ENCODE assay signal across 11 cellular contexts in genomic region chr10:49280001-49280408, GRCh38. TPM values are rescaled to one million over a fixed set of nuclear protein-coding genes. Genes with fewer than 3 reads are reported as not detected.
A peak's percentile ranks its signal among the peaks of the same experiment; 100 is the strongest.
DNase-seq lines count a peak whose midpoint lies in the region; ATAC-seq and TF ChIP-seq lines count a peak whose summit lies in the region.
"Had no signal": no experiment of that assay in that cellular context is flagged by ENCODE, and none has a peak within 500 bp of the region (broad histone marks: within the 10 kb centered on the region; RNA-seq: fewer than 3 reads in every experiment).

No MANE protein-coding gene starts in this region.

- H3K79me2 ChIP-seq in mammary epithelial cell (ENCODE audit: insufficient read depth, low read length) = no peaks in the 10 kb centered on the region

- POLR2A ChIA-PET in CD4-positive, alpha-beta memory T cell (lab: Charles Lee; ENCODE audit: partially characterized antibody) = no interaction called here

- H3K4me2 ChIP-seq in mammary epithelial cell (ENCODE audit: insufficient read depth, low read depth, low read length) = no peak overlapping the region

- no peaks in the 10 kb centered on the region for H3K9me3 Mint-ChIP-seq in CD4-positive, alpha-beta memory T cell

- no peak overlapping the region for H3K27ac Mint-ChIP-seq in CD4-positive, alpha-beta memory T cell

- CTCF ChIA-PET in mammary epithelial cell (lab: Charles Lee; ENCODE audit: low non-redundant PET) = interaction anchor here (0.6 kb wide), 1 partner anchor 624 kb away, joined by 5 read pairs; no protein-coding TSS in a partner anchor
- CTCF ChIA-PET in CD4-positive, alpha-beta memory T cell (lab: Charles Lee; ENCODE audit: partially characterized antibody) = no interaction called here

- dilution Hi-C loops in mammary epithelial cell (cut with HindIII; ENCODE audit: low sequenced_read_pairs) = no loop called here

- BruUV-seq in mammary epithelial cell (replicated peaks; lab: Mats Ljungman, UMichigan) = no TSS peak

- H3K4me1 Mint-ChIP-seq in CD4-positive, alpha-beta memory T cell = no peaks in the 10 kb centered on the region

- H3K4me1 ChIP-seq in mammary epithelial cell (ENCODE audit: insufficient read depth, low read length) = no peaks in the 10 kb centered on the region
- H3K4me1 ChIP-seq in CD4-positive, alpha-beta memory T cell (ENCODE audit: insufficient read depth, low read length) = no peaks in the 10 kb centered on the region
- H3K4me1 ChIP-seq: esophagus squamous epithelium had no signal

- H3K27me3 Mint-ChIP-seq in CD4-positive, alpha-beta memory T cell = no peaks in the 10 kb centered on the region

- H4K20me1 ChIP-seq in mammary epithelial cell (ENCODE audit: insufficient read depth, low read length) = no peaks in the 10 kb centered on the region

- TF ChIP-seq CTCF in mammary epithelial cell (conservative IDR thresholded peaks at IDR 0.05 in 1 of 2, IDR thresholded peaks at IDR 0.05 in 1 of 2; ENCODE audit: extremely low read depth in 1 of 2, insufficient read depth in 1 of 2, low read depth in 1 of 2, low read length in 2 of 2) = no peak

- DNase-seq in GM04503 (ENCODE audit: low read depth) (peak; percentile 12), MV-4-11 (lab: John Stamatoyannopoulos, UW) (peak; percentile 87), mammary epithelial cell (peak; percentile 20), sciatic nerve (ENCODE audit: low spot score) (peak; percentile 30), nucleus accumbens (lab: John Stamatoyannopoulos, UW) (no peak), HT-29 (ENCODE audit: low spot score) (no peak)
- no peak for DNase-seq in CD4-positive, alpha-beta memory T cell
- DNase-seq: activated CD4-positive, alpha-beta T cell treated with anti-CD3 and anti-CD28 coated beads for 1 hour; esophagus squamous epithelium had no signal

- no peak overlapping the region for H3K27ac ChIP-seq in mammary epithelial cell (ENCODE audit: insufficient read depth, low read depth, low read length)
- no peak overlapping the region for H3K27ac ChIP-seq in CD4-positive, alpha-beta memory T cell (ENCODE audit: low read depth, low read length)
- H3K27ac ChIP-seq: esophagus squamous epithelium, RWPE1 had no signal

- no peaks in the 10 kb centered on the region for H3K27me3 ChIP-seq in mammary epithelial cell (ENCODE audit: insufficient read depth, low read length)
- H3K27me3 ChIP-seq in CD4-positive, alpha-beta memory T cell (ENCODE audit: insufficient read depth, low read length) = no peaks in the 10 kb centered on the region

- H3K4me3 Mint-ChIP-seq in CD4-positive, alpha-beta memory T cell = no peak overlapping the region

- no peaks in the 10 kb centered on the region for H3K36me3 Mint-ChIP-seq in CD4-positive, alpha-beta memory T cell

- no peaks in the 10 kb centered on the region for H3K36me3 ChIP-seq in mammary epithelial cell (ENCODE audit: insufficient read depth, low read length)
- no peaks in the 10 kb centered on the region for H3K36me3 ChIP-seq in CD4-positive, alpha-beta memory T cell (ENCODE audit: insufficient read depth, low read length)
- H3K36me3 ChIP-seq: esophagus squamous epithelium had no signal

- intact Hi-C loops in mammary epithelial cell (cut with micrococcal nuclease) (no loop called here), sciatic nerve (cut with DNase I) (no loop called here)
- intact Hi-C loops in CD4-positive, alpha-beta memory T cell (cut with micrococcal nuclease) = no loop called here

- 79% methylated on average over 3 of the region's 3 CpGs for WGBS in mammary epithelial cell (ENCODE audit: low coverage, missing lambda C conversion rate)

- ATAC-seq in sciatic nerve = no peak

- no peak overlapping the region for H3K4me3 ChIP-seq in mammary epithelial cell (replicated peaks in 1 of 3; ENCODE audit: insufficient read depth in 1 of 3, low read depth in 2 of 3, low read length in 3 of 3)
- no peak overlapping the region for H3K4me3 ChIP-seq in CD4-positive, alpha-beta memory T cell (ENCODE audit: low read length in 2 of 2)
- H3K4me3 ChIP-seq: esophagus squamous epithelium had no signal

- in situ Hi-C loops in mammary epithelial cell (cut with MboI; ENCODE audit: low sequenced_read_pairs in 2 of 2) = no loop called here

- H3K9ac ChIP-seq in mammary epithelial cell (ENCODE audit: insufficient read depth, low read length) = no peak overlapping the region

- H3K9me3 ChIP-seq in mammary epithelial cell (replicated peaks; ENCODE audit: insufficient read depth, low read length) = no peaks in the 10 kb centered on the region
- no peaks in the 10 kb centered on the region for H3K9me3 ChIP-seq in CD4-positive, alpha-beta memory T cell (ENCODE audit: control insufficient read depth in 1 of 2, low read length in 2 of 2)
- H3K9me3 ChIP-seq: esophagus squamous epithelium had no signal

- H2AFZ ChIP-seq in mammary epithelial cell (ENCODE audit: low read depth, low read length) = no peak overlapping the region

RNA-seq across cellular contexts. Expression of gene C10orf71, which starts 19.0 kb away (rescaled TPM):
- not detected for total RNA-seq in mammary epithelial cell
- polyA plus RNA-seq in mammary epithelial cell = not detected
- not detected for polyA minus RNA-seq in mammary epithelial cell
- 0.18 TPM for total RNA-seq in sciatic nerve
- not detected in 2 replicates for total RNA-seq in HT-29 (2014; rRNA removed; shearing (Covaris generic))
- total RNA-seq in CD4-positive, alpha-beta memory T cell = not detected
- polyA plus RNA-seq in CD4-positive, alpha-beta memory T cell = not detected
- total RNA-seq: liver had no signal

Comparison
In these comparisons a context has a peak if more than half of its experiments do, and no peak if none do; other contexts are left out.
1. DNase-seq: peak in GM04503 (single experiment), MV-4-11 (single experiment), mammary epithelial cell (single experiment) and sciatic nerve (single experiment); none in nucleus accumbens (0 of 56), HT-29 (single experiment) and CD4-positive, alpha-beta memory T cell (0 of 5).